ENCODE assay signal across 7 cellular contexts in the genomic region with DNA sequence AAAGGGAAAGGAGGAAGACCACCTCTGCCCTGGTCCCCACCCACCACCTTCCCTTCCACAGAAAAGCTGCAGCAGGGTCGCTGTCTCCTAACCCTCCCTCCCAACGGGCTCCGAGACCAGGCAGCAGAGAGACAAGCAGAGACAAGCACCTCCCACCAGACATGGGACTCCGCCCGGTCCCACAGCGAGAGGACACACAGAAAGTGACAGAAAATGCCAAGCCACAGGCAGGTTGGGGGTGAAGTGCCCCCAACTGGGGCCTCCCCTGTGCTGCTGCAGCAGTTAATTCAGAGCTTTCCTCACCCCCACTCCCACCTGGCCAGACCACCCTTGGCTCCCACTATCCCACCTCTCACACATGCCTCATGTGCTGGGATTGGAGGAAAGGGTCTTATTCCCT.
"Had no signal": no experiment of that assay in that cellular context is flagged by ENCODE, and none has a peak within 500 bp of the region (broad histone marks: within the 10 kb centered on the region; RNA-seq: fewer than 3 reads in every experiment).

No MANE protein-coding gene starts in this region.

- H3K9me3 Mint-ChIP-seq: HFFc6 had no signal

- ATAC-seq: HCT116 had no signal

- H3K4me1 ChIP-seq: HAP-1 had no signal

- H3K9ac ChIP-seq: GM23248 had no signal

- H3K36me3 ChIP-seq: HAP-1 had no signal

- H2AFZ ChIP-seq: GM23248 had no signal

- DNase-seq: GM23248, GOT3, H7, HFFc6, IMR-90 had no signal

- H3K4me3 ChIP-seq: GM23248, HAP-1 had no signal

- H3K9me3 ChIP-seq: HAP-1 had no signal

- H3K27ac ChIP-seq: GM23248 had no signal

- H3K4me3 Mint-ChIP-seq: HFFc6 had no signal

- H3K27ac Mint-ChIP-seq: HFFc6 had no signal
